ENCODE assay signal across 8 cellular contexts in the genomic region with DNA sequence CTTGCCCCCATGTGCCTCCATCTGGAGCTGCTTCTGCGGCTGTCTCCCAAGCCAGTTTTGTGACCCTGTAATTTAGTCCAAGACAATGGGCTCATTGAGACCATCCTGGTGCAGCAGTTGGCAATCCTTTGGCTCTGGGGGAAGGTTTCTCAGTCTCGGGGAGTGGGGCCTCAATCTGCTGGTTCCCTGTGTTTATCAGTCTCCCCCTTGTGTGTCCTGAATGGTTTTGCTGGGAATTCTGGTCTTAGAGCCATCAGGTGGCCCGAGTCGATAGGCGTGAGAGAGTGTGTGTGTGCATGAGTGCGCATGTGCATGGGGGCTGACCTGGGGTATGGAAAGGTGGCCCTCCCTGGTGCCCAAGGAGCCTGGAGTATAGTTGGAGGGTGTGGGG.
DNase-seq lines count a peak whose midpoint lies in the region; ATAC-seq and TF ChIP-seq lines count a peak whose summit lies in the region.

No MANE protein-coding gene starts in this region.

- peaks cover 57% of the 10 kb centered on the region for H3K4me1 ChIP-seq in ACC112 (ENCODE audit: control insufficient read depth, insufficient read depth, low read length, unreplicated experiment)
- peaks cover 44% of the 10 kb centered on the region for H3K4me1 ChIP-seq in HUES64 (ENCODE audit: insufficient read depth, low read length)

- H3K27me3 ChIP-seq in ACC112 (ENCODE audit: insufficient read depth, low read length) (no peaks in the 10 kb centered on the region), HUES64 (ENCODE audit: insufficient read depth, low read length) (no peaks in the 10 kb centered on the region)

- peak overlapping the region; percentile 97 for H3K4me3 Mint-ChIP-seq in natural killer cell

- no peak overlapping the region for H3K9ac ChIP-seq in HUES64 (ENCODE audit: low read depth, low read length)

- H3K4me3 ChIP-seq in ACC112 (ENCODE audit: low read depth, low read length) (peak overlapping the region; percentile 94), HUES64 (ENCODE audit: low read length) (peak overlapping the region; percentile 89; the same call in 1 of the 2 replicates), choroid plexus epithelial cell (ENCODE audit: low read depth, low read length) (peak overlapping the region; percentile 85)

- no peak for ATAC-seq in natural killer cell
- ATAC-seq in GM18907 (IDR thresholded peaks at IDR 0.05; ENCODE audit: unreplicated experiment): no peak
- ATAC-seq in HG03521 (IDR thresholded peaks at IDR 0.05; ENCODE audit: unreplicated experiment): no peak

- DNase-seq in choroid plexus epithelial cell (ENCODE audit: low read depth) (no peak), natural killer cell (no peak), NCI-H446 treated with DMSO at 0.1 percent for 48 hours (lab: John Stamatoyannopoulos, UW) (no peak)
- no peak for DNase-seq in stimulated activated naive CD4-positive, alpha-beta T cell (lab: John Stamatoyannopoulos, UW)

- H3K27ac Mint-ChIP-seq in natural killer cell: peak overlapping the region; percentile 80 to 82

- intact Hi-C loops in natural killer cell (cut with micrococcal nuclease): no loop called here

- no peak for TF ChIP-seq CTCF in choroid plexus epithelial cell (conservative IDR thresholded peaks at IDR 0.05; ENCODE audit: low read depth, low read length)
- no peak for TF ChIP-seq CTCF in natural killer cell (IDR thresholded peaks at IDR 0.05)

- H3K36me3 ChIP-seq in ACC112 (ENCODE audit: insufficient read depth, low read length) (no peaks in the 10 kb centered on the region), HUES64 (ENCODE audit: insufficient read depth, low read length) (no peaks in the 10 kb centered on the region)

- WGBS in HUES64: 88% methylated on average over 6 of the region's 6 CpGs

- peak overlapping the region; percentile 61 for H3K27ac ChIP-seq in ACC112 (ENCODE audit: low read depth, low read length)
- H3K27ac ChIP-seq in HUES64 (ENCODE audit: low read depth, low read length): no peak overlapping the region

- H3K27me3 Mint-ChIP-seq in natural killer cell (ENCODE audit: low read depth in 2 of 2): no peaks in the 10 kb centered on the region

- H3K9me3 ChIP-seq in HUES64 (ENCODE audit: insufficient read depth, low read depth, low read length): no peaks in the 10 kb centered on the region

- H3K36me3 Mint-ChIP-seq in natural killer cell: no peaks in the 10 kb centered on the region

- peaks cover 98% of the 10 kb centered on the region for H3K79me2 ChIP-seq in ACC112 (ENCODE audit: control insufficient read depth, insufficient read depth, low read length, unreplicated experiment)

- H3K9me3 Mint-ChIP-seq in natural killer cell: no peaks in the 10 kb centered on the region

- H3K4me1 Mint-ChIP-seq in natural killer cell: peaks cover 57 to 78% of the 10 kb centered on the region in 2 donors

- no peak overlapping the region for H2AFZ ChIP-seq in ACC112 (ENCODE audit: low read length, unreplicated experiment)
